Comparison of ENCODE assay signal across 3 cellular contexts in the genomic region with DNA sequence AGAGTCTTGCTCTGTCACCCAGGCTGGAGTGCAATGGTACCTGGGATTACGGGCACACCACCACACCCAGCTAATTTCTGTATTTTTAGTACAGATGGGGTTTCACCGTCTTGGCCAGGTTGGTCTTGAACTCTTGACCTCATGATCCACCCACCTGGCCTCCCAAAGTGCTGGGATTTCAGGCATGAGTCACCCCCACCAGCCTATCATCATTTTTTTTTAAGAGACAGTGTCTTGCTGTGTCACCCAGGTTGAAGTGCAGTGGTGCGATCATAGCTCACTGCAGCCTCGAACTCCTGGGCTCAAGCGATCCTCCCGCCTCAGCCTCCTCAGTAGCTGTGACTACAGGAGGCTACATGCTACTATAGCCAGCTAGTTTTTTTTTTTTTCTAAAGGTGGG.
A peak's percentile ranks its signal among the peaks of the same experiment; 100 is the strongest.
TF ChIP-seq lines count a peak whose summit lies in the region.
"Not testable (repeated sequence)": the region's sequence is repeated elsewhere in the genome, so short reads cannot be mapped to it uniquely, and the experiment has no call there.

No MANE protein-coding gene starts in this region.

TF ChIP-seq in A549, 52 proteins besides CTCF, POLR2A, EP300 and RAD21:
- not testable (repeated sequence) for TF ChIP-seq FOSL2 (IDR thresholded peaks at IDR 0.05)
- peak; percentile 60 for TF ChIP-seq FOSL2 (CRISPR knock-in tag; IDR thresholded peaks at IDR 0.05)
TF ChIP-seq in A549: peak in this region for 1; not testable (repeated sequence) for 51.

TF ChIP-seq in K562, 482 proteins besides CTCF, POLR2A, EP300 and RAD21:
- TF ChIP-seq SMARCA5 (IDR thresholded peaks at IDR 0.05) (0 out of 2 replicates have a peak, but pooled peaks have one; percentile 43), EGR1 (conservative IDR thresholded peaks at IDR 0.05) (peak; percentile 54; the same call in 1 of the 2 replicates), DPF2 (IDR thresholded peaks at IDR 0.05) (peak; percentile 31; the same call in 1 of the 2 replicates), ZNF384 (IDR thresholded peaks at IDR 0.05; ENCODE audit: low read depth, low read length) (peak; percentile 50), MAFG (tag; conservative IDR thresholded peaks at IDR 0.05) (0 out of 2 replicates have a peak, but pooled peaks have one; percentile 5), NFE2 (IDR thresholded peaks at IDR 0.05; ENCODE audit: low read depth) (peak; percentile 41; the same call in 1 of the 2 replicates), KDM1A (IDR thresholded peaks at IDR 0.05) (peak in 1 of 2 experiments; percentile 19; a peak in 1 of 4 replicates)
- TF ChIP-seq, protein P1, sequence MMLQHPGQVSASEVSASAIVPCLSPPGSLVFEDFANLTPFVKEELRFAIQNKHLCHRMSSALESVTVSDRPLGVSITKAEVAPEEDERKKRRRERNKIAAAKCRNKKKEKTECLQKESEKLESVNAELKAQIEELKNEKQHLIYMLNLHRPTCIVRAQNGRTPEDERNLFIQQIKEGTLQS (IDR thresholded peaks at IDR 0.05): peak; percentile 60
- TF ChIP-seq, protein P1 (CRISPR knock-in tag; conservative IDR thresholded peaks at IDR 0.05): not testable (repeated sequence)

TF ChIP-seq in HepG2, 621 proteins besides CTCF, POLR2A, EP300 and RAD21:
- TF ChIP-seq, protein P2, sequence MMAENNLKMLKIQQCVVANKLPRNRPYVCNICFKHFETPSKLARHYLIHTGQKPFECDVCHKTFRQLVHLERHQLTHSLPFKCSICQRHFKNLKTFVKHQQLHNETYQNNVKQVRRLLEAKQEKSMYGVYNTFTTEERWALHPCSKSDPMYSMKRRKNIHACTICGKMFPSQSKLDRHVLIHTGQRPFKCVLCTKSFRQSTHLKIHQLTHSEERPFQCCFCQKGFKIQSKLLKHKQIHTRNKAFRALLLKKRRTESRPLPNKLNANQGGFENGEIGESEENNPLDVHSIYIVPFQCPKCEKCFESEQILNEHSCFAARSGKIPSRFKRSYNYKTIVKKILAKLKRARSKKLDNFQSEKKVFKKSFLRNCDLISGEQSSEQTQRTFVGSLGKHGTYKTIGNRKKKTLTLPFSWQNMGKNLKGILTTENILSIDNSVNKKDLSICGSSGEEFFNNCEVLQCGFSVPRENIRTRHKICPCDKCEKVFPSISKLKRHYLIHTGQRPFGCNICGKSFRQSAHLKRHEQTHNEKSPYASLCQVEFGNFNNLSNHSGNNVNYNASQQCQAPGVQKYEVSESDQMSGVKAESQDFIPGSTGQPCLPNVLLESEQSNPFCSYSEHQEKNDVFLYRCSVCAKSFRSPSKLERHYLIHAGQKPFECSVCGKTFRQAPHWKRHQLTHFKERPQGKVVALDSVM (CRISPR knock-in tag; IDR thresholded peaks at IDR 0.05): peak; percentile 24; the same call in 1 of the 2 replicates
